In genomic region chr22:18148508-18148965, GRCh38 we compare ENCODE assay signal across 1 cellular context.
A peak's percentile ranks its signal among the peaks of the same experiment; 100 is the strongest.
TF ChIP-seq lines count a peak whose summit lies in the region.

No MANE protein-coding gene starts in this region.

TF ChIP-seq in HepG2, 621 proteins besides CTCF, POLR2A, EP300 and RAD21 (continued from another document and continues in another):
- TF ChIP-seq ZBED4 (CRISPR knock-in tag; IDR thresholded peaks at IDR 0.05; ENCODE audit: borderline replicate concordance) (peak; percentile 84), HNF1A (IDR thresholded peaks at IDR 0.05; ENCODE audit: low read depth) (peak; percentile 67; the same call in 1 of the 2 replicates), HNF1A (CRISPR knock-in tag; IDR thresholded peaks at IDR 0.05; ENCODE audit: borderline replicate concordance) (peak; percentile 63; the same call in 1 of the 2 replicates), ZNF337 (CRISPR knock-in tag; IDR thresholded peaks at IDR 0.05; ENCODE audit: borderline replicate concordance, low read depth) (peak; percentile 59; the same call in 1 of the 2 replicates), TAF15 (IDR thresholded peaks at IDR 0.05; ENCODE audit: low read depth, low read length, poor library complexity, severe bottlenecking) (no peak), SMAD3 (CRISPR knock-in tag; IDR thresholded peaks at IDR 0.05) (peak; percentile 85; the same call in 1 of the 2 replicates), GPN1 (CRISPR knock-in tag; IDR thresholded peaks at IDR 0.05; ENCODE audit: borderline replicate concordance) (no peak), ZNF800 (CRISPR knock-in tag; IDR thresholded peaks at IDR 0.05) (no peak), PAF1 (CRISPR knock-in tag; IDR thresholded peaks at IDR 0.05) (peak; percentile 46; the same call in 1 of the 2 replicates), ZNF687 (CRISPR knock-in tag; IDR thresholded peaks at IDR 0.05) (peak; percentile 71), RFXAP (CRISPR knock-in tag; IDR thresholded peaks at IDR 0.05; ENCODE audit: borderline replicate concordance) (peak; percentile 59; the same call in 1 of the 2 replicates), PBX3 (CRISPR knock-in tag; IDR thresholded peaks at IDR 0.05; ENCODE audit: borderline replicate concordance) (no peak), MED13 (CRISPR knock-in tag; IDR thresholded peaks at IDR 0.05) (peak; percentile 78; the same call in 1 of the 2 replicates), ZNF619 (CRISPR knock-in tag; IDR thresholded peaks at IDR 0.05) (peak; percentile 80; the same call in 1 of the 2 replicates), ZNF660 (CRISPR knock-in tag; IDR thresholded peaks at IDR 0.05; ENCODE audit: borderline replicate concordance, low read depth) (no peak), ZNF766 (CRISPR knock-in tag; IDR thresholded peaks at IDR 0.05; ENCODE audit: borderline replicate concordance) (0 out of 2 replicates have a peak, but pooled peaks have one; percentile 56), ZNF274 (CRISPR knock-in tag; IDR thresholded peaks at IDR 0.05) (no peak), RBFOX2 (IDR thresholded peaks at IDR 0.05; ENCODE audit: low read depth, low read length) (peak; percentile 83), HMG20A (CRISPR knock-in tag; IDR thresholded peaks at IDR 0.05; ENCODE audit: borderline replicate concordance) (peak; percentile 91), CBX1 (IDR thresholded peaks at IDR 0.05; ENCODE audit: low read depth) (no peak), ZNF558 (CRISPR knock-in tag; IDR thresholded peaks at IDR 0.05; ENCODE audit: borderline replicate concordance) (no peak), MTA3 (CRISPR knock-in tag; IDR thresholded peaks at IDR 0.05) (no peak), SMAD1 (CRISPR knock-in tag; IDR thresholded peaks at IDR 0.05; ENCODE audit: borderline replicate concordance, low read depth) (no peak), CSRNP2 (CRISPR knock-in tag; conservative IDR thresholded peaks at IDR 0.05; ENCODE audit: low read depth) (peak; percentile 68; the same call in 1 of the 2 replicates), RXRA (CRISPR knock-in tag; IDR thresholded peaks at IDR 0.05) (peak; percentile 71; the same call in 1 of the 2 replicates), ZNF761 (CRISPR knock-in tag; conservative IDR thresholded peaks at IDR 0.05) (no peak), GRHL1 (CRISPR knock-in tag; conservative IDR thresholded peaks at IDR 0.05) (no peak), HMGXB4 (CRISPR knock-in tag; IDR thresholded peaks at IDR 0.05; ENCODE audit: borderline replicate concordance in 1 of 2, low read depth in 1 of 2) (peak; percentile 80 to 86; a peak in 3 of 4 replicates), ZSCAN5A (CRISPR knock-in tag; IDR thresholded peaks at IDR 0.05; ENCODE audit: borderline replicate concordance) (peak; percentile 92), ZNF350 (CRISPR knock-in tag; IDR thresholded peaks at IDR 0.05; ENCODE audit: borderline replicate concordance, low read depth) (peak; percentile 92), THYN1 (CRISPR knock-in tag; IDR thresholded peaks at IDR 0.05; ENCODE audit: borderline replicate concordance, low read depth) (no peak)
